Comparison of ENCODE assay signal across 10 cellular contexts in genomic region chr17:57553525-57553924, GRCh38.
DNase-seq lines count a peak whose midpoint lies in the region; ATAC-seq and TF ChIP-seq lines count a peak whose summit lies in the region.
"Had no signal": no experiment of that assay in that cellular context is flagged by ENCODE, and none has a peak within 500 bp of the region (broad histone marks: within the 10 kb centered on the region; RNA-seq: fewer than 3 reads in every experiment).

No MANE protein-coding gene starts in this region.

- H3K36me3 Mint-ChIP-seq in stimulated activated effector memory CD8-positive, alpha-beta T cell treated with anti-CD3 and anti-CD28 coated beads, Interleukin-12 subunit alpha, Interleukin-12 subunit beta, amount 100 ng/mL, for 72 hours: no peaks in the 10 kb centered on the region

- DNase-seq in WERI-Rb-1 (peak; percentile 52), NAMALWA (ENCODE audit: low spot score) (no peak), SIG-M5 (lab: John Stamatoyannopoulos, UW) (no peak)
- DNase-seq in stimulated activated effector memory CD8-positive, alpha-beta T cell treated with anti-CD3 and anti-CD28 coated beads, Interleukin-12 subunit alpha, Interleukin-12 subunit beta, amount 100 ng/mL, for 72 hours (ENCODE audit: low spot score in 2 of 2): no peak
- no peak for DNase-seq in effector CD8-positive, alpha-beta T cell (lab: John Stamatoyannopoulos, UW)
- DNase-seq: activated CD8-positive, alpha-beta memory T cell treated with anti-CD3 and anti-CD28 coated beads, Interleukin-2, amount 50 U/mL, for 48 hours; left cardiac atrium had no signal

- H3K4me1 Mint-ChIP-seq in stimulated activated effector memory CD8-positive, alpha-beta T cell treated with anti-CD3 and anti-CD28 coated beads, Interleukin-12 subunit alpha, Interleukin-12 subunit beta, amount 100 ng/mL, for 72 hours: peaks cover 16% of the 10 kb centered on the region

- peak overlapping the region; percentile 23 for H3K27ac Mint-ChIP-seq in stimulated activated effector memory CD8-positive, alpha-beta T cell treated with anti-CD3 and anti-CD28 coated beads, Interleukin-12 subunit alpha, Interleukin-12 subunit beta, amount 100 ng/mL, for 72 hours

- TF ChIP-seq CTCF in WERI-Rb-1 (IDR thresholded peaks at IDR 0.05; ENCODE audit: low read depth, low read length): no peak

- H3K36me3 ChIP-seq in HUES64 (ENCODE audit: insufficient read depth, low read length) (no peaks in the 10 kb centered on the region), WERI-Rb-1 (peaks cover 32% of the 10 kb centered on the region), iPS-20b (ENCODE audit: insufficient read depth, low read depth, low read length) (no peaks in the 10 kb centered on the region)

- H3K27me3 ChIP-seq in HUES64 (ENCODE audit: insufficient read depth, low read length) (no peaks in the 10 kb centered on the region), WERI-Rb-1 (ENCODE audit: insufficient read depth, low read depth, severe bottlenecking) (no peaks in the 10 kb centered on the region), iPS-20b (ENCODE audit: insufficient read depth, low read length) (no peaks in the 10 kb centered on the region)

- no peaks in the 10 kb centered on the region for H3K9me3 ChIP-seq in HUES64 (ENCODE audit: insufficient read depth, low read depth, low read length)
- H3K9me3 ChIP-seq in WERI-Rb-1 (ENCODE audit: severe bottlenecking): no peaks in the 10 kb centered on the region
- H3K9me3 ChIP-seq in iPS-20b (ENCODE audit: insufficient read depth, low read depth, low read length): no peaks in the 10 kb centered on the region

- 70% methylated on average over 12 of the region's 12 CpGs for WGBS in HUES64

- no peak overlapping the region for H3K4me3 ChIP-seq in HUES64 (ENCODE audit: low read length)
- peak overlapping the region; percentile 5; the same call in 1 of the 2 replicates for H3K4me3 ChIP-seq in WERI-Rb-1 (ENCODE audit: low read depth, low read length)
- no peak overlapping the region for H3K4me3 ChIP-seq in iPS-20b (ENCODE audit: low read length)

- no peak overlapping the region for H3K4me3 Mint-ChIP-seq in stimulated activated effector memory CD8-positive, alpha-beta T cell treated with anti-CD3 and anti-CD28 coated beads, Interleukin-12 subunit alpha, Interleukin-12 subunit beta, amount 100 ng/mL, for 72 hours

- H3K9ac ChIP-seq in HUES64 (ENCODE audit: low read depth, low read length): no peak overlapping the region
- H3K9ac ChIP-seq in iPS-20b (ENCODE audit: low read depth, low read length): peak overlapping the region; percentile 3; the same call in 1 of the 2 replicates

- no peaks in the 10 kb centered on the region for H3K9me3 Mint-ChIP-seq in stimulated activated effector memory CD8-positive, alpha-beta T cell treated with anti-CD3 and anti-CD28 coated beads, Interleukin-12 subunit alpha, Interleukin-12 subunit beta, amount 100 ng/mL, for 72 hours

- H3K4me1 ChIP-seq in HUES64 (ENCODE audit: insufficient read depth, low read length) (peaks cover 70% of the 10 kb centered on the region), iPS-20b (ENCODE audit: insufficient read depth, low read length) (peaks cover 59% of the 10 kb centered on the region)

- no peak for ATAC-seq in stimulated activated effector memory CD8-positive, alpha-beta T cell treated with anti-CD3 and anti-CD28 coated beads, Interleukin-12 subunit alpha, Interleukin-12 subunit beta, amount 100 ng/mL, for 72 hours
- ATAC-seq: sciatic nerve had no signal

- peak overlapping the region; percentile 11 for H3K27ac ChIP-seq in HUES64 (ENCODE audit: low read depth, low read length)
- H3K27ac ChIP-seq in WERI-Rb-1: peak overlapping the region; percentile 92
- H3K27ac ChIP-seq in iPS-20b (ENCODE audit: low read length): no peak overlapping the region
